13 cellular contexts compared by ENCODE assay signal in the genomic region with DNA sequence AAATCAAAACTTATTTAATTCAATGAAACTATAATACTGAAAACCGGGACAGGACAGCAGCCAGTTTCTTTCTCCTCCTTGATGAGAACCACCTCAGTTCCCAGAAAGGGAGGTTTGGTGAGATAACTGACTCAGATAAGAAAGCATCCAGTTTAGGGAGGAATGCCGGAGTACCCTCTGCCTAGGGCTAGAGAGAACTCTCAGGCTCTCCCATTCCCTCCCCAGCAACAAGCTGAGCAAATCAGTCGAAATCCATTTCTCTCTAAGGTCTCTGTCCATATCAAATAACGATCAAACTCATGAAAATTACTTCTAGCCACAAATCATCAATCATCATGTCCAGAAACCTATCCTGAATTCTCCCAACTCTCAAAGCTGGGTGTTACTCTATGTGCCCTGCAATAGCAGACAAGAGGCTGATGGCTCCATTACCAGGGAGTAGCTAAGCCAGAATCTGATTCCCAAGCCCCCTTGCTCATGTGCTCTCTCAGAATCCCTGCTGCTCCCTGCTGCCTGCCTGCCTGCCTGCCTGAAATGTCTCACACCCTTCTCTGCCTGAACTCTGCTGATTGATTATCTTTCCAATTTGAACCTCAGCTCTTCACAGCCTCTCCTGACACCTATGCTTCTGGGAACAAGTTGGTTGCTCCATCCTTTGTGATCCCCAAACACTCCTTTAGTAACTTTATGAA. TPM values are rescaled to one million over a fixed set of nuclear protein-coding genes. Genes with fewer than 3 reads are reported as not detected.
DNase-seq lines count a peak whose midpoint lies in the region; ATAC-seq, FAIRE-seq and TF ChIP-seq lines count a peak whose summit lies in the region.
"Had no signal": no experiment of that assay in that cellular context is flagged by ENCODE, and none has a peak within 500 bp of the region (broad histone marks: within the 10 kb centered on the region; RNA-seq: fewer than 3 reads in every experiment).

No MANE protein-coding gene starts in this region.

- H3K9me3 ChIP-seq in endothelial cell of umbilical vein (replicated peaks; ENCODE audit: control insufficient read depth, insufficient read depth, low read length) = no peaks in the 10 kb centered on the region
- no peaks in the 10 kb centered on the region for H3K9me3 ChIP-seq in smooth muscle cell (replicated peaks; ENCODE audit: low read depth)
- H3K9me3 ChIP-seq: adrenal gland had no signal

- POLR2A ChIA-PET in endothelial cell of umbilical vein (lab: Charles Lee) = interaction anchor here (0.5 to 1.4 kb wide), 2 partner anchors 11 to 148 kb away, joined by 3 to 5 read pairs; no protein-coding TSS in a partner anchor

- ATAC-seq in activated T-cell treated with anti-CD3 and anti-CD28 coated beads, Interleukin-2, amount 50 U/mL, for 72 hours (replicated peaks in 1 of 2) = no peak
- ATAC-seq: Panc1 had no signal

- H3K27ac ChIP-seq in endothelial cell of umbilical vein (ENCODE audit: insufficient read depth, low read depth, low read length) = no peak overlapping the region
- no peak overlapping the region for H3K27ac ChIP-seq in smooth muscle cell (ENCODE audit: low read depth)
- H3K27ac ChIP-seq: adrenal gland had no signal

- CTCF ChIA-PET in endothelial cell of umbilical vein (lab: Charles Lee) = interaction anchor here (0.9 to 1.9 kb wide), 7 partner anchors 10 to 273 kb away, joined by 3 to 9 read pairs (median 4); no protein-coding TSS in a partner anchor

- H3K4me2 ChIP-seq in endothelial cell of umbilical vein (ENCODE audit: insufficient read depth, low read length) (no peak overlapping the region), smooth muscle cell (peak overlapping the region; percentile 69)

- H3K27me3 ChIP-seq in endothelial cell of umbilical vein (ENCODE audit: control insufficient read depth in 2 of 2, insufficient read depth in 2 of 2, low read length in 2 of 2) (no peaks in the 10 kb centered on the region), smooth muscle cell (ENCODE audit: low read depth) (no peaks in the 10 kb centered on the region)
- H3K27me3 ChIP-seq: adrenal gland had no signal

- H3K9ac ChIP-seq in endothelial cell of umbilical vein (replicated peaks; ENCODE audit: extremely low read depth, insufficient read depth, low read length) (no peak overlapping the region), smooth muscle cell (ENCODE audit: low read depth) (peak overlapping the region; percentile 50)

- no TSS peak for BruUV-seq in endothelial cell of umbilical vein (replicated peaks; lab: Mats Ljungman, UMichigan)

- H3K27ac Mint-ChIP-seq in activated T-cell treated with anti-CD3 and anti-CD28 coated beads, Interleukin-2, amount 50 U/mL, for 72 hours = peak overlapping the region; percentile 100

- peaks cover under 1 to 2% of the 10 kb centered on the region in 2 donors for H3K9me3 Mint-ChIP-seq in activated T-cell treated with anti-CD3 and anti-CD28 coated beads, Interleukin-2, amount 50 U/mL, for 72 hours

- no peaks in the 10 kb centered on the region for H3K9me1 ChIP-seq in endothelial cell of umbilical vein (replicated peaks; ENCODE audit: control insufficient read depth, extremely low read depth, insufficient read depth, low read length)

- H3K36me3 ChIP-seq in endothelial cell of umbilical vein (ENCODE audit: control insufficient read depth in 2 of 2, extremely low read depth in 1 of 2, insufficient read depth in 2 of 2, low read length in 2 of 2) = peaks cover 3 to 9% of the 10 kb centered on the region in 2 experiments
- peaks cover 4% of the 10 kb centered on the region for H3K36me3 ChIP-seq in smooth muscle cell (ENCODE audit: low read depth)

- no peak for TF ChIP-seq CTCF in endothelial cell of umbilical vein (IDR thresholded peaks at IDR 0.05; ENCODE audit: extremely low read depth in 1 of 2, insufficient read depth in 1 of 2, low read depth in 1 of 2, low read length in 2 of 2)
- TF ChIP-seq CTCF in smooth muscle cell (IDR thresholded peaks at IDR 0.05; ENCODE audit: borderline replicate concordance, insufficient read depth, poor library complexity, severe bottlenecking) = no peak

- no peak overlapping the region for H2AFZ ChIP-seq in endothelial cell of umbilical vein (ENCODE audit: low read depth, low read length)
- H2AFZ ChIP-seq in smooth muscle cell (ENCODE audit: low read depth) = no peak overlapping the region

- WGBS in smooth muscle cell (ENCODE audit: low lambda C conversion rate) = 30% methylated on average over 4 of the region's 4 CpGs

- dilution Hi-C loops in endothelial cell of umbilical vein (cut with MboI; ENCODE audit: extremely low pct_ligation_motif_present, low sequenced_read_pairs) = no loop called here

- H4K20me1 ChIP-seq in endothelial cell of umbilical vein (replicated peaks; ENCODE audit: control insufficient read depth, extremely low read depth, insufficient read depth, low read length) (no peaks in the 10 kb centered on the region), smooth muscle cell (ENCODE audit: low read depth) (peaks cover under 1% of the 10 kb centered on the region)

- no peak for TF ChIP-seq POLR2A in endothelial cell of umbilical vein (IDR thresholded peaks at IDR 0.05; ENCODE audit: low read depth, low read length)

- peak overlapping the region; percentile 87 to 99 for H3K4me3 Mint-ChIP-seq in activated T-cell treated with anti-CD3 and anti-CD28 coated beads, Interleukin-2, amount 50 U/mL, for 72 hours

- H3K4me1 Mint-ChIP-seq in activated T-cell treated with anti-CD3 and anti-CD28 coated beads, Interleukin-2, amount 50 U/mL, for 72 hours (ENCODE audit: low read depth) = peaks cover 75% of the 10 kb centered on the region

- H3K79me2 ChIP-seq in endothelial cell of umbilical vein (ENCODE audit: control insufficient read depth, insufficient read depth, low read length) (peaks cover 14% of the 10 kb centered on the region), smooth muscle cell (ENCODE audit: low read depth) (peaks cover 44% of the 10 kb centered on the region)

- H3K27me3 Mint-ChIP-seq in activated T-cell treated with anti-CD3 and anti-CD28 coated beads, Interleukin-2, amount 50 U/mL, for 72 hours (ENCODE audit: low read depth) = no peaks in the 10 kb centered on the region

- peak overlapping the region in 1 of 3 experiments; percentile 18 for H3K4me3 ChIP-seq in endothelial cell of umbilical vein (replicated peaks in 1 of 3; ENCODE audit: insufficient read depth in 1 of 3, low read depth in 1 of 3, low read length in 3 of 3)
- peak overlapping the region; percentile 72 for H3K4me3 ChIP-seq in smooth muscle cell
- H3K4me3 ChIP-seq: adrenal gland had no signal

- H3K4me1 ChIP-seq in endothelial cell of umbilical vein (ENCODE audit: control insufficient read depth, extremely low read depth, insufficient read depth, low read length) (peaks cover 42% of the 10 kb centered on the region), smooth muscle cell (ENCODE audit: low read depth) (peaks cover 14% of the 10 kb centered on the region)

- FAIRE-seq in endothelial cell of umbilical vein (lab: Jason Lieb, UNC) = no peak

- H3F3A ChIP-seq in smooth muscle cell (ENCODE audit: low read depth) = peaks cover 13% of the 10 kb centered on the region

- DNase-seq in activated T-cell treated with anti-CD3 and anti-CD28 coated beads, Interleukin-2, amount 50 U/mL, for 72 hours = no peak
- no peak for DNase-seq in activated T-cell treated with anti-CD3 and anti-CD28 coated beads, Interleukin-2, amount 50 U/mL, for 48 hours
- peak; percentile 50 for DNase-seq in OCI-M1 (lab: John Stamatoyannopoulos, UW)
- DNase-seq in endothelial cell of umbilical vein (ENCODE audit: low read depth, low spot score) = peak; percentile 40
- no peak for DNase-seq in smooth muscle cell (lab: John Stamatoyannopoulos, UW; ENCODE audit: unreplicated experiment)
- no peak for DNase-seq in stimulated activated CD4-positive, alpha-beta T cell treated with anti-CD3 and anti-CD28 coated beads, Interleukin-2, amount 100 ng/mL, for 48 hours
- no peak for DNase-seq in NCI-H1930 (lab: John Stamatoyannopoulos, UW)
- no peak for DNase-seq in NAMALWA (ENCODE audit: low spot score)
- DNase-seq: AML-193; stimulated activated CD4-positive, alpha-beta T cell treated with anti-CD3 and anti-CD28 coated beads, Interleukin-4, amount 100 ng/mL, for 4 hours had no signal

- intact Hi-C loops in endothelial cell of umbilical vein (cut with micrococcal nuclease) = no loop called here

- H3K36me3 Mint-ChIP-seq in activated T-cell treated with anti-CD3 and anti-CD28 coated beads, Interleukin-2, amount 50 U/mL, for 72 hours (ENCODE audit: insufficient read depth in 2 of 2) = peaks cover 47 to 70% of the 10 kb centered on the region in 2 donors

TF ChIP-seq in endothelial cell of umbilical vein, 7 proteins besides CTCF, POLR2A, EP300 and RAD21 (continues in another document):
- no peak for TF ChIP-seq POLR2AphosphoS5 (IDR thresholded peaks at IDR 0.05; ENCODE audit: insufficient read depth, low read depth, low read length)
- no peak for TF ChIP-seq EZH2 (IDR thresholded peaks at IDR 0.05; ENCODE audit: borderline replicate concordance, low read depth, low read length, severe bottlenecking)
- TF ChIP-seq JUN (IDR thresholded peaks at IDR 0.05; ENCODE audit: borderline replicate concordance, insufficient read depth, insufficient read length, low read depth) = no peak

RNA-seq across cellular contexts. Expression of gene WDR25, which starts 3.8 kb away (rescaled TPM):
- total RNA-seq in activated T-cell treated with anti-CD3 and anti-CD28 coated beads, Interleukin-2, amount 50 U/mL, for 72 hours = 10 to 100 TPM; 12.5 to 13.6 TPM
- total RNA-seq in endothelial cell of umbilical vein (9.8 and 10.4 TPM in 2 replicates), smooth muscle cell (8.8 and 9.8 TPM in 2 replicates)
- polyA plus RNA-seq in endothelial cell of umbilical vein (25.1 and 32.3 TPM in 2 replicates), smooth muscle cell (15.8 and 15.9 TPM in 2 replicates)
- 16.8 and 17.9 TPM in 2 replicates for polyA plus RNA-seq in endothelial cell of umbilical vein (2011; cell fraction: cytosol; rRNA removed)
- 10.2 and 15.0 TPM in 2 replicates for polyA plus RNA-seq in endothelial cell of umbilical vein (2011; cell fraction: nucleus; rRNA removed)
- polyA plus RNA-seq in endothelial cell of umbilical vein (2012) = 13.7 and 14.0 TPM in 2 replicates
- polyA minus RNA-seq in endothelial cell of umbilical vein = 15.2 and 16.2 TPM in 2 replicates
- polyA minus RNA-seq in endothelial cell of umbilical vein (2011; cell fraction: cytosol; rRNA and poly(A)+ RNA removed) = 13.5 TPM
- 14.7 and 19.6 TPM in 2 replicates for polyA minus RNA-seq in endothelial cell of umbilical vein (2011; cell fraction: nucleus; rRNA and poly(A)+ RNA removed)

RNA-seq across cellular contexts. Expression of gene SLC25A47, which starts 49.4 kb away (rescaled TPM):
- total RNA-seq in activated T-cell treated with anti-CD3 and anti-CD28 coated beads, Interleukin-2, amount 50 U/mL, for 72 hours = not detected
- total RNA-seq in endothelial cell of umbilical vein (not detected in 2 replicates), smooth muscle cell (not detected in 2 replicates)
- polyA plus RNA-seq in endothelial cell of umbilical vein (not detected in 2 replicates), smooth muscle cell (0.59 TPM in 1 of 2 replicates, not detected in the other)
- polyA plus RNA-seq in endothelial cell of umbilical vein (2011; cell fraction: cytosol; rRNA removed) = 0.04 TPM in 1 of 2 replicates, not detected in the other
- polyA plus RNA-seq in endothelial cell of umbilical vein (2011; cell fraction: nucleus; rRNA removed) = not detected in 2 replicates
- polyA plus RNA-seq in endothelial cell of umbilical vein (2012) = not detected in 2 replicates
- not detected in 2 replicates for polyA minus RNA-seq in endothelial cell of umbilical vein
- not detected for polyA minus RNA-seq in endothelial cell of umbilical vein (2011; cell fraction: cytosol; rRNA and poly(A)+ RNA removed)
- polyA minus RNA-seq in endothelial cell of umbilical vein (2011; cell fraction: nucleus; rRNA and poly(A)+ RNA removed) = not detected in 2 replicates
- total RNA-seq: ureter had no signal

Comparison
In these comparisons a context has a peak if more than half of its experiments do, and no peak if none do; other contexts are left out.
1. DNase-seq: peak in OCI-M1 (single experiment) and endothelial cell of umbilical vein (single experiment); none in activated T-cell treated with anti-CD3 and anti-CD28 coated beads, Interleukin-2, amount 50 U/mL, for 72 hours (0 of 2), activated T-cell treated with anti-CD3 and anti-CD28 coated beads, Interleukin-2, amount 50 U/mL, for 48 hours (0 of 2), smooth muscle cell (single experiment), stimulated activated CD4-positive, alpha-beta T cell treated with anti-CD3 and anti-CD28 coated beads, Interleukin-2, amount 100 ng/mL, for 48 hours (0 of 2), NCI-H1930 (0 of 2) and NAMALWA (single experiment).